ENCODE assay signal across 9 cellular contexts in genomic region chr17:66964083-66964771, GRCh38. TPM values are rescaled to one million over a fixed set of nuclear protein-coding genes. Genes with fewer than 3 reads are reported as not detected.
DNase-seq lines count a peak whose midpoint lies in the region; ATAC-seq, FAIRE-seq and TF ChIP-seq lines count a peak whose summit lies in the region.
"Had no signal": no experiment of that assay in that cellular context is flagged by ENCODE, and none has a peak within 500 bp of the region (broad histone marks: within the 10 kb centered on the region; RNA-seq: fewer than 3 reads in every experiment).

CACNG4 (plus strand) TSS chr17:66964707; CDS start chr17:66964912, 205 bp downstream.

- TF ChIP-seq CTCF in endothelial cell (IDR thresholded peaks at IDR 0.05; ENCODE audit: unreplicated experiment) = no peak
- no peak for TF ChIP-seq CTCF in pancreas (IDR thresholded peaks at IDR 0.05)

- no peaks in the 10 kb centered on the region for H3K9me3 Mint-ChIP-seq in endothelial cell (ENCODE audit: unreplicated experiment)

- H3K36me3 ChIP-seq in ES-I3 (ENCODE audit: insufficient read depth, low read length) = no peaks in the 10 kb centered on the region
- no peaks in the 10 kb centered on the region for H3K36me3 ChIP-seq in pancreas

- H3K27ac ChIP-seq in pancreas = no peak within 1 kb of the TSS
- H3K27ac ChIP-seq: KMS-11 had no signal

- H3K4me3 Mint-ChIP-seq in endothelial cell (ENCODE audit: unreplicated experiment) = peak within 1 kb of the TSS; percentile 67

- H3K9ac ChIP-seq in ES-I3 (ENCODE audit: low read depth, low read length) = peak within 1 kb of the TSS; percentile 73
- H3K9ac ChIP-seq: KMS-11 had no signal

- peak within 1 kb of the TSS; percentile 7 to 53 (median 29) for H3K4me3 ChIP-seq in pancreas

- no peak for FAIRE-seq in pancreas (lab: Jason Lieb, UNC)

- H3K4me1 Mint-ChIP-seq in endothelial cell (ENCODE audit: unreplicated experiment) = peaks cover 9% of the 10 kb centered on the region

- 3 to 8% methylated on average over 18 to 62 of the region's 68 CpGs for WGBS in pancreas, 2 donors

- peaks cover 0 to 14% (median 0%) of the 10 kb centered on the region in 4 donors for H3K27me3 ChIP-seq in pancreas

- no peak within 1 kb of the TSS for H3K27ac Mint-ChIP-seq in endothelial cell (ENCODE audit: unreplicated experiment)

- no peaks in the 10 kb centered on the region for H3K36me3 Mint-ChIP-seq in endothelial cell (ENCODE audit: low read depth, unreplicated experiment)

- peak in 1 of 4 donors; percentile 30 for ATAC-seq in pancreas

- H3K9me3 ChIP-seq in ES-I3 (ENCODE audit: control insufficient read depth, insufficient read depth, low read length) (no peaks in the 10 kb centered on the region), pancreas (no peaks in the 10 kb centered on the region)

- H3K27me3 Mint-ChIP-seq in endothelial cell (ENCODE audit: unreplicated experiment) = peaks cover 24% of the 10 kb centered on the region

- intact Hi-C loops in pancreas (cut with DNase I) = no loop called here

- peaks cover 12% of the 10 kb centered on the region; the same call in 1 of the 2 replicates for H3K4me1 ChIP-seq in ES-I3 (ENCODE audit: insufficient read depth, low read length)
- H3K4me1 ChIP-seq in pancreas = peaks cover 0 to 2% (median 0%) of the 10 kb centered on the region in 3 donors

- DNase-seq in NCI-H345 treated with DMSO at 0.1 percent for 48 hours (lab: John Stamatoyannopoulos, UW; ENCODE audit: unreplicated experiment) (peak; percentile 23), endothelial cell (ENCODE audit: low spot score) (no peak), pancreas (no peak)
- no peak for DNase-seq in activated effector memory CD4-positive, alpha-beta T cell treated with Interleukin-2 at 50 U/mL for 16 hours
- no peak for DNase-seq in stimulated activated naive CD4-positive, alpha-beta T cell treated with Interleukin-2 at 50 U/mL for 16 hours (lab: John Stamatoyannopoulos, UW)
- no peak for DNase-seq in effector CD8-positive, alpha-beta T cell (lab: John Stamatoyannopoulos, UW)
- no peak for DNase-seq in activated CD8-positive, alpha-beta memory T cell treated with anti-CD3 and anti-CD28 coated beads for 24 hours

RNA-seq across cellular contexts. Expression of gene CACNG4, which starts in this region (rescaled TPM):
- total RNA-seq in endothelial cell (ENCODE audit: unreplicated experiment) = 0.33 TPM
- total RNA-seq in pancreas = under 1 TPM; 0.09 to 0.67 (median 0.24) TPM
- polyA plus RNA-seq in pancreas = 1 to 10 TPM; 1.3 to 4.2 TPM
